10 cellular contexts compared by ENCODE assay signal in the genomic region with DNA sequence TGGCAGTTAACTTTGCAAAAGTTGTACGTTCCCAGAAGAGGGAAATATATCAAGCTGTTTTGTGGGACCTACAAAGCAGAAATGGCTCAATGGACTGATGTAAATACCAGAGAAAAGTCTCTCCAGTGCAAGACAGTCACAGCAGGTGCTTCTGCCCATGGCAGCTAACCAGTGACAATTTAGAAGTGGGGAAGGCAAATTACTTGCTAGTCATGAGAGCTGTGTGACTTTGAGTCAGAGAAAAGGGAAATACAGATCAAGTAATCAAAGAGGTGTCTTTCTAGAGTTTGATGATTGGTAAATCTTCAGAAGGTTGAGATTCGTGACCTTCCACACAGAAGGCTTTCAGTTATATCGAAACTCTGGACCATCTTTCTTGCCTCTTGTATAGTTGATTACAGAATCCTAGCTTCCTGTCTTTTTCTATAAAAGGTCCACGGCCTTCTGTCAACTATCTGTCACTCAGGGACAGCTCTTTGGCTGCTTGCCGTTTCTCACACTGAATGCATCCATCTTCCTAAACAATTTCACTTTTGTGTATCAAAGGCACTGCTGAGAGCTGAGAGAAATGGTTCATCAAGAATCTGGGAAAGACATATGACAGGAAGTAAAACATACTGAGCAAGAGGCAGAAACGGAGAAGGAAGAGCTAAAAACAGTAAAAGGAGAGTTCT.
DNase-seq lines count a peak whose midpoint lies in the region; ATAC-seq and TF ChIP-seq lines count a peak whose summit lies in the region.
"Had no signal": no experiment of that assay in that cellular context is flagged by ENCODE, and none has a peak within 500 bp of the region (broad histone marks: within the 10 kb centered on the region; RNA-seq: fewer than 3 reads in every experiment).

No MANE protein-coding gene starts in this region.

- H3K27me3 Mint-ChIP-seq in stimulated activated naive CD8-positive, alpha-beta T cell treated with anti-CD3 and anti-CD28 coated beads, Interleukin-15, amount 100 ng/mL, for 72 hours: no peaks in the 10 kb centered on the region
- H3K27me3 Mint-ChIP-seq in T-helper 17 cell: no peaks in the 10 kb centered on the region

- H3K4me3 ChIP-seq in mucosa of descending colon: no peak overlapping the region
- H3K4me3 ChIP-seq: BLaER1 treated with 17β-estradiol and CSF1 and Interleukin-3, amounts not matched to agents 10 nM and 100 nM; SK-N-MC had no signal

- TF ChIP-seq CTCF in mucosa of descending colon (IDR thresholded peaks at IDR 0.05): no peak

- ATAC-seq in stimulated activated naive CD8-positive, alpha-beta T cell treated with anti-CD3 and anti-CD28 coated beads, Interleukin-15, amount 100 ng/mL, for 72 hours: peak; percentile 31
- ATAC-seq in stimulated activated naive CD8-positive, alpha-beta T cell treated with anti-CD3 and anti-CD28 coated beads, Interleukin-15, Interleukin-2, amounts not matched to agents 100 U/mL and 50 U/mL, for 24 hours: no peak
- ATAC-seq in HG03039 (IDR thresholded peaks at IDR 0.05; ENCODE audit: unreplicated experiment): peak; percentile 59
- no peak for ATAC-seq in T-helper 17 cell
- no peak for ATAC-seq in mucosa of descending colon
- no peak for ATAC-seq in GM18907 (IDR thresholded peaks at IDR 0.05; ENCODE audit: unreplicated experiment)

- H3K4me3 Mint-ChIP-seq in stimulated activated naive CD8-positive, alpha-beta T cell treated with anti-CD3 and anti-CD28 coated beads, Interleukin-15, amount 100 ng/mL, for 72 hours: peak overlapping the region; percentile 47 to 53
- H3K4me3 Mint-ChIP-seq in T-helper 17 cell: peak overlapping the region; percentile 37

- no peaks in the 10 kb centered on the region for H3K9me3 Mint-ChIP-seq in stimulated activated naive CD8-positive, alpha-beta T cell treated with anti-CD3 and anti-CD28 coated beads, Interleukin-15, amount 100 ng/mL, for 72 hours

- DNase-seq in stimulated activated naive CD8-positive, alpha-beta T cell treated with anti-CD3 and anti-CD28 coated beads, Interleukin-15, amount 100 ng/mL, for 72 hours: no peak
- no peak for DNase-seq in stimulated activated naive CD8-positive, alpha-beta T cell treated with anti-CD3 and anti-CD28 coated beads, Interleukin-15, Interleukin-2, amounts not matched to agents 100 U/mL and 50 U/mL, for 24 hours
- DNase-seq in T-helper 17 cell (no peak), NCI-H187 (lab: John Stamatoyannopoulos, UW) (no peak), mucosa of descending colon (no peak), cerebellar cortex (ENCODE audit: low spot score) (no peak)

- H3K9me3 ChIP-seq in T-helper 17 cell (ENCODE audit: control insufficient read depth, low read length, poor library complexity, severe bottlenecking) (no peaks in the 10 kb centered on the region), mucosa of descending colon (no peaks in the 10 kb centered on the region)
- H3K9me3 ChIP-seq: BLaER1 treated with 17β-estradiol and CSF1 and Interleukin-3, amounts not matched to agents 10 nM and 100 nM had no signal

- peak overlapping the region; percentile 88 to 96 for H3K27ac Mint-ChIP-seq in stimulated activated naive CD8-positive, alpha-beta T cell treated with anti-CD3 and anti-CD28 coated beads, Interleukin-15, amount 100 ng/mL, for 72 hours
- no peak overlapping the region for H3K27ac Mint-ChIP-seq in T-helper 17 cell

- no peaks in the 10 kb centered on the region for H3K36me3 Mint-ChIP-seq in T-helper 17 cell (ENCODE audit: low read depth)

- H3K4me1 Mint-ChIP-seq in stimulated activated naive CD8-positive, alpha-beta T cell treated with anti-CD3 and anti-CD28 coated beads, Interleukin-15, amount 100 ng/mL, for 72 hours: peaks cover 16% of the 10 kb centered on the region
- peaks cover 7% of the 10 kb centered on the region for H3K4me1 Mint-ChIP-seq in T-helper 17 cell

- H3K36me3 ChIP-seq in mucosa of descending colon (ENCODE audit: low read depth): no peaks in the 10 kb centered on the region
- H3K36me3 ChIP-seq: BLaER1 treated with 17β-estradiol and CSF1 and Interleukin-3, amounts not matched to agents 10 nM and 100 nM had no signal

- intact Hi-C loops in mucosa of descending colon (cut with DNase I, micrococcal nuclease): no loop called here

- H3K4me1 ChIP-seq in mucosa of descending colon (ENCODE audit: low read depth): no peaks in the 10 kb centered on the region

Comparison
In these comparisons a context has a peak if more than half of its experiments do, and no peak if none do; other contexts are left out.
1. ATAC-seq: peak in stimulated activated naive CD8-positive, alpha-beta T cell treated with anti-CD3 and anti-CD28 coated beads, Interleukin-15, amount 100 ng/mL, for 72 hours (single experiment) and HG03039 (single experiment); none in stimulated activated naive CD8-positive, alpha-beta T cell treated with anti-CD3 and anti-CD28 coated beads, Interleukin-15, Interleukin-2, amounts not matched to agents 100 U/mL and 50 U/mL, for 24 hours (single experiment), T-helper 17 cell (single experiment), mucosa of descending colon (single experiment) and GM18907 (single experiment).